Comparison of ENCODE assay signal across 14 cellular contexts in genomic region chr13:26048745-26049144, GRCh38. TPM values are rescaled to one million over a fixed set of nuclear protein-coding genes. Genes with fewer than 3 reads are reported as not detected.
DNase-seq lines count a peak whose midpoint lies in the region; ATAC-seq and TF ChIP-seq lines count a peak whose summit lies in the region.
"Had no signal": no experiment of that assay in that cellular context is flagged by ENCODE, and none has a peak within 500 bp of the region (broad histone marks: within the 10 kb centered on the region; RNA-seq: fewer than 3 reads in every experiment).

No MANE protein-coding gene starts in this region.

- no peak for ATAC-seq in natural killer cell

- H3K4me1 Mint-ChIP-seq in natural killer cell: peaks cover 0 to 8% of the 10 kb centered on the region in 2 donors

- peak overlapping the region; percentile 92 for H3K4me3 ChIP-seq in kidney epithelial cell (ENCODE audit: low read depth, low read length)
- peak overlapping the region; percentile 58 for H3K4me3 ChIP-seq in skeletal muscle cell (ENCODE audit: low read depth, low read length)
- no peak overlapping the region for H3K4me3 ChIP-seq in coronary artery

- H3K9me3 Mint-ChIP-seq in natural killer cell: no peaks in the 10 kb centered on the region

- DNase-seq in NCI-H510A treated with DMSO at 0.1 percent for 48 hours (lab: John Stamatoyannopoulos, UW): peak; percentile 14
- DNase-seq in NCI-H510A (lab: John Stamatoyannopoulos, UW): no peak
- peak; percentile 26 for DNase-seq in RPMI8226
- DNase-seq in kidney epithelial cell (ENCODE audit: low read depth): no peak
- no peak for DNase-seq in skeletal muscle cell (ENCODE audit: low read depth)
- no peak for DNase-seq in natural killer cell
- DNase-seq in coronary artery (ENCODE audit: low spot score): no peak
- DNase-seq in activated naive CD4-positive, alpha-beta T cell treated with Interleukin-2 at 50 U/mL for 16 hours: no peak
- DNase-seq: activated T-cell treated with anti-CD3 and anti-CD28 coated beads for 4 hours; aorta; stimulated activated CD4-positive, alpha-beta T cell treated with anti-CD3 and anti-CD28 coated beads, Interleukin-4, amount 100 ng/mL, for 24 hours; stimulated activated naive CD4-positive, alpha-beta T cell treated with Interleukin-2 at 50 U/mL for 16 hours had no signal

- no peaks in the 10 kb centered on the region for H3K36me3 Mint-ChIP-seq in natural killer cell

- no peak overlapping the region for H3K27ac ChIP-seq in coronary artery
- H3K27ac ChIP-seq: parathyroid adenoma had no signal

- intact Hi-C loops in natural killer cell (cut with micrococcal nuclease): no loop called here

- no peak overlapping the region for H3K4me3 Mint-ChIP-seq in natural killer cell

- no peaks in the 10 kb centered on the region for H3K27me3 ChIP-seq in kidney epithelial cell (ENCODE audit: control insufficient read depth, insufficient read depth, low read length)

- peaks cover 8% of the 10 kb centered on the region for H3K36me3 ChIP-seq in kidney epithelial cell (ENCODE audit: control insufficient read depth, insufficient read depth, low read length)
- H3K36me3 ChIP-seq: HAP-1 had no signal

- peaks cover 41 to 45% of the 10 kb centered on the region in 2 donors for H3K27me3 Mint-ChIP-seq in natural killer cell (ENCODE audit: low read depth in 2 of 2)

- TF ChIP-seq CTCF in kidney epithelial cell (IDR thresholded peaks at IDR 0.05; ENCODE audit: insufficient read depth, low read length, poor library complexity, severe bottlenecking): no peak
- TF ChIP-seq CTCF in natural killer cell (IDR thresholded peaks at IDR 0.05): no peak
- TF ChIP-seq CTCF in coronary artery (IDR thresholded peaks at IDR 0.05): no peak

- no peak overlapping the region for H3K27ac Mint-ChIP-seq in natural killer cell

RNA-seq across cellular contexts. Expression of gene SHISA2, which starts 3.1 kb away (rescaled TPM):
- 89.5 and 105 TPM in 2 replicates for total RNA-seq in kidney epithelial cell
- total RNA-seq in natural killer cell: under 1 TPM in 1 of 3 donors, not detected in 2; 0.11 TPM

Comparison
In these comparisons a context has a peak if more than half of its experiments do, and no peak if none do; other contexts are left out.
1. DNase-seq: peak in NCI-H510A treated with DMSO at 0.1 percent for 48 hours (single experiment) and RPMI8226 (single experiment); none in NCI-H510A (single experiment), kidney epithelial cell (single experiment), skeletal muscle cell (single experiment), natural killer cell (single experiment), coronary artery (single experiment) and activated naive CD4-positive, alpha-beta T cell treated with Interleukin-2 at 50 U/mL for 16 hours (single experiment).
2. RNA of gene SHISA2, which starts 3.1 kb away (total RNA-seq): 89.5 to 105 TPM in kidney epithelial cell; 0.11 TPM in natural killer cell; every median in the first group is over 10 times any median in the second.